In the genomic region with DNA sequence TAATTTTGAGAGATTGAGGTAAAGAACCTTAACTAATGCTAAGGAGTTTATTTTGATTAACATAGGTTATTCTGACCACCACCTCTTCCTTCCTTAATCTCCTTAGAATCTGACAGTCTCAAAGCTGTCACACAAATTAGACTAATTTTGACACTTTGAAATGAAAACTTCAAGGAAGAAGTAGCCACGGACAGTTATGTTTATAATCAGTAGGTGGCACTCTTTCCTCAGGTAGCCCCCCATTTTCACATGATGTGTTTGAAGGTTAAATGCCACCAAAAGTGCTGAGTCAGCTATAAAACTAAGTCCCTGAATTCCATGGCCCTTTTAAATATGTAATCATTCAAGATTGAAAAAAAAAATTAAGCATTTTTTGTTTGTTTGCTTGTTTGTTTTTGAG, we compare ENCODE assay signal across 1 cellular context.
TF ChIP-seq lines count a peak whose summit lies in the region.

No MANE protein-coding gene starts in this region.

TF ChIP-seq in GM23338, 12 proteins besides CTCF, POLR2A, EP300 and RAD21:
- TF ChIP-seq, protein P1, sequence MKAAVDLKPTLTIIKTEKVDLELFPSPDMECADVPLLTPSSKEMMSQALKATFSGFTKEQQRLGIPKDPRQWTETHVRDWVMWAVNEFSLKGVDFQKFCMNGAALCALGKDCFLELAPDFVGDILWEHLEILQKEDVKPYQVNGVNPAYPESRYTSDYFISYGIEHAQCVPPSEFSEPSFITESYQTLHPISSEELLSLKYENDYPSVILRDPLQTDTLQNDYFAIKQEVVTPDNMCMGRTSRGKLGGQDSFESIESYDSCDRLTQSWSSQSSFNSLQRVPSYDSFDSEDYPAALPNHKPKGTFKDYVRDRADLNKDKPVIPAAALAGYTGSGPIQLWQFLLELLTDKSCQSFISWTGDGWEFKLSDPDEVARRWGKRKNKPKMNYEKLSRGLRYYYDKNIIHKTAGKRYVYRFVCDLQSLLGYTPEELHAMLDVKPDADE (IDR thresholded peaks at IDR 0.05): 0 out of 2 replicates have a peak, but pooled peaks have one; percentile 19
- TF ChIP-seq, protein P2, sequence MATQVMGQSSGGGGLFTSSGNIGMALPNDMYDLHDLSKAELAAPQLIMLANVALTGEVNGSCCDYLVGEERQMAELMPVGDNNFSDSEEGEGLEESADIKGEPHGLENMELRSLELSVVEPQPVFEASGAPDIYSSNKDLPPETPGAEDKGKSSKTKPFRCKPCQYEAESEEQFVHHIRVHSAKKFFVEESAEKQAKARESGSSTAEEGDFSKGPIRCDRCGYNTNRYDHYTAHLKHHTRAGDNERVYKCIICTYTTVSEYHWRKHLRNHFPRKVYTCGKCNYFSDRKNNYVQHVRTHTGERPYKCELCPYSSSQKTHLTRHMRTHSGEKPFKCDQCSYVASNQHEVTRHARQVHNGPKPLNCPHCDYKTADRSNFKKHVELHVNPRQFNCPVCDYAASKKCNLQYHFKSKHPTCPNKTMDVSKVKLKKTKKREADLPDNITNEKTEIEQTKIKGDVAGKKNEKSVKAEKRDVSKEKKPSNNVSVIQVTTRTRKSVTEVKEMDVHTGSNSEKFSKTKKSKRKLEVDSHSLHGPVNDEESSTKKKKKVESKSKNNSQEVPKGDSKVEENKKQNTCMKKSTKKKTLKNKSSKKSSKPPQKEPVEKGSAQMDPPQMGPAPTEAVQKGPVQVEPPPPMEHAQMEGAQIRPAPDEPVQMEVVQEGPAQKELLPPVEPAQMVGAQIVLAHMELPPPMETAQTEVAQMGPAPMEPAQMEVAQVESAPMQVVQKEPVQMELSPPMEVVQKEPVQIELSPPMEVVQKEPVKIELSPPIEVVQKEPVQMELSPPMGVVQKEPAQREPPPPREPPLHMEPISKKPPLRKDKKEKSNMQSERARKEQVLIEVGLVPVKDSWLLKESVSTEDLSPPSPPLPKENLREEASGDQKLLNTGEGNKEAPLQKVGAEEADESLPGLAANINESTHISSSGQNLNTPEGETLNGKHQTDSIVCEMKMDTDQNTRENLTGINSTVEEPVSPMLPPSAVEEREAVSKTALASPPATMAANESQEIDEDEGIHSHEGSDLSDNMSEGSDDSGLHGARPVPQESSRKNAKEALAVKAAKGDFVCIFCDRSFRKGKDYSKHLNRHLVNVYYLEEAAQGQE (IDR thresholded peaks at IDR 0.05; ENCODE audit: unreplicated experiment): no peak
- no peak for TF ChIP-seq EZH2 (IDR thresholded peaks at IDR 0.05; ENCODE audit: low read depth, unreplicated experiment)
- no peak for TF ChIP-seq CREB1 (CRISPR knock-in tag; IDR thresholded peaks at IDR 0.05; ENCODE audit: low read depth)
- TF ChIP-seq STAT1 (IDR thresholded peaks at IDR 0.05; ENCODE audit: unreplicated experiment): no peak
